9 cellular contexts compared by ENCODE assay signal in the genomic region with DNA sequence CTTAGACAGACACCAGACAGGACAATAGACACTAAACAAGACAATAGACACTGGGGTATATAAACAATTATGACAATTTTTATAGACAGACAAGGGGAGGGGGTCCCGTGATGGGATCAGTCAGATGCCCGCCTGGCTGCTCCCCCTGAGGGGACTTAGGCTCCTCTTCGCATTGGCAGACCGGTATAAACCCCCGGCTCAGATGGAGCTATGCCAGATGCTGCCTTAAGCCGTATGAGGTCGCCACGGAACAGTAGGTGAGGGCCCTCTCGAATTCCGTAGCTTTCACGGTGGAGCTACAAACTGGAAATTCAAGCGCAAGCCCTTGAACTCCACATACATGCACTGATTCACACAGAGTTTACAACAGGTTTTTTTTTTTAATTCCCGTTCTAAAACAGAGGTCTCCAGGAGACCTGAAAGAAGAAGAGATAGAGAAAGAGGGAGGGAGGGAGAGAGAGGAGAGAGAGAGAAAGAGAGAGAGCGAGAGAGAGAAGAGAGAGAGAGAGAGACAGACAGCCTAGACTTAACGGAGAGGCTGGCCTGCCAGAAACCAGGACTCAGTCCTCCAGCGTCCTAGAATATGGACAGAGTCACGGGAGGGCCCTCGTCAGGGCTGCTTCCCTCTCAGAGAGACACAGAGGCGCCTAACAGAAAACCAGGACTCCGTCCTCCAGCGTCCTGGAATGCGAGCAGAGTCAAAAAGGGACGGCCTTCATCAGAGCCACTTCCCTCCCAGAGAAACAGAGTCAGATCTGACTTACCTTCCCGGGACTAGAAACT. TPM values are rescaled to one million over a fixed set of nuclear protein-coding genes. Genes with fewer than 3 reads are reported as not detected.
DNase-seq lines count a peak whose midpoint lies in the region; ATAC-seq and TF ChIP-seq lines count a peak whose summit lies in the region.
"Had no signal": no experiment of that assay in that cellular context is flagged by ENCODE, and none has a peak within 500 bp of the region (broad histone marks: within the 10 kb centered on the region; RNA-seq: fewer than 3 reads in every experiment).

No MANE protein-coding gene starts in this region.

- CTCF ChIA-PET in Panc1 (lab: Charles Lee) = interaction anchor here (0.6 kb wide), 1 partner anchor 81 kb away, joined by 7 read pairs; no protein-coding TSS in a partner anchor

- H3K36me3 ChIP-seq in Panc1 (ENCODE audit: control insufficient read depth, insufficient read depth, low read length) = no peaks in the 10 kb centered on the region
- H3K36me3 ChIP-seq in endodermal cell (ENCODE audit: control insufficient read depth, insufficient read depth, low read length) = no peaks in the 10 kb centered on the region

- H3K4me3 Mint-ChIP-seq in endodermal cell (peak overlapping the region; percentile 64), naive B cell (peak overlapping the region in 6 of 8 donors; percentile 43 to 81 (median 58))

- peaks cover 93% of the 10 kb centered on the region for H3K27me3 Mint-ChIP-seq in endodermal cell (ENCODE audit: insufficient read depth)
- H3K27me3 Mint-ChIP-seq in naive B cell = peaks cover 42 to 69% (median 69%) of the 10 kb centered on the region in 3 donors

- H3K4me3 ChIP-seq in Panc1 (ENCODE audit: low read depth in 2 of 2, low read length in 2 of 2) (peak overlapping the region in 1 of 2 experiments; percentile 19; a peak in 1 of 4 replicates), endodermal cell (ENCODE audit: low read length) (peak overlapping the region; percentile 77)

- H3K27me3 ChIP-seq in Panc1 (ENCODE audit: control insufficient read depth, insufficient read depth, low read length) (no peaks in the 10 kb centered on the region), endodermal cell (ENCODE audit: control insufficient read depth, insufficient read depth, low read length, poor library complexity, severe bottlenecking) (peaks cover 49% of the 10 kb centered on the region)

- H3K4me1 ChIP-seq in Panc1 (ENCODE audit: control insufficient read depth, insufficient read depth, low read length) (peaks cover 3% of the 10 kb centered on the region; the same call in 1 of the 2 replicates), endodermal cell (ENCODE audit: control insufficient read depth, insufficient read depth, low read length) (no peaks in the 10 kb centered on the region)

- no TSS peak for BruUV-seq in Panc1 (replicated peaks; lab: Mats Ljungman, UMichigan)

- POLR2A ChIA-PET in Panc1 (lab: Charles Lee) = interaction anchor here (0.7 kb wide), 1 partner anchor 71 kb away, joined by 3 read pairs; no protein-coding TSS in a partner anchor

- H3K4me1 Mint-ChIP-seq in endodermal cell (peaks cover 14% of the 10 kb centered on the region), naive B cell (peaks cover 16 to 27% (median 20%) of the 10 kb centered on the region in 3 donors)

- DNase-seq in DMS53 treated with DMSO at 0.1 percent for 48 hours (lab: John Stamatoyannopoulos, UW; ENCODE audit: unreplicated experiment) (peak; percentile 32), Panc1 (ENCODE audit: low read depth, low spot score) (no peak), endodermal cell (peak; percentile 82), naive B cell (no peak), amniotic stem cell (lab: John Stamatoyannopoulos, UW) (no peak), nucleus accumbens (lab: John Stamatoyannopoulos, UW) (no peak)

- H3K36me3 Mint-ChIP-seq in endodermal cell (ENCODE audit: low read depth) = no peaks in the 10 kb centered on the region
- H3K36me3 Mint-ChIP-seq in naive B cell = peaks cover 0 to 15% of the 10 kb centered on the region in 2 donors

- in situ Hi-C loops in Panc1 (cut with HindIII; ENCODE audit: low pct_unique_long_range_greater_than_20kb, low sequenced_read_pairs) = no loop called here

- no peak overlapping the region for H3K9ac ChIP-seq in endodermal cell (ENCODE audit: extremely low read depth, low read length, poor library complexity, severe bottlenecking)

- H3K9me3 ChIP-seq in Panc1 (ENCODE audit: control insufficient read depth, insufficient read depth, low read depth, low read length) (no peaks in the 10 kb centered on the region), endodermal cell (ENCODE audit: control insufficient read depth, low read length) (peaks cover 6% of the 10 kb centered on the region)

- intact Hi-C loops in Panc1 (cut with micrococcal nuclease; ENCODE audit: unreplicated experiment) = no loop called here

- no peaks in the 10 kb centered on the region for H3K9me3 Mint-ChIP-seq in endodermal cell
- peaks cover 0 to 10% (median 6%) of the 10 kb centered on the region in 7 donors for H3K9me3 Mint-ChIP-seq in naive B cell

- 9 to 12% methylated on average over 14 to 24 of the region's 24 CpGs for WGBS in endodermal cell (ENCODE audit: insufficient coverage in 1 of 2, insufficient read length in 1 of 2), 2 experiments

- H3K27ac Mint-ChIP-seq in endodermal cell (peak overlapping the region; percentile 85), naive B cell (peak overlapping the region in 2 of 6 donors; percentile 8 to 15)

- TF ChIP-seq CTCF in Panc1 (IDR thresholded peaks at IDR 0.05) = no peak
- TF ChIP-seq CTCF in endodermal cell (conservative IDR thresholded peaks at IDR 0.05) = peak; percentile 30

- ATAC-seq in Panc1 = peak; percentile 67
- peak; percentile 61 to 73 for ATAC-seq in naive B cell (ENCODE audit: low read depth in 2 of 2)
- ATAC-seq in GM18498 (IDR thresholded peaks at IDR 0.05; ENCODE audit: unreplicated experiment) = no peak
- no peak for ATAC-seq in HG02759 (IDR thresholded peaks at IDR 0.05; ENCODE audit: unreplicated experiment)

- no peak overlapping the region for H3K27ac ChIP-seq in Panc1 (ENCODE audit: low read length)
- H3K27ac ChIP-seq in endodermal cell (ENCODE audit: low read depth, low read length) = no peak overlapping the region

RNA-seq across cellular contexts. Expression of a gene that starts 24.4 kb away (rescaled TPM):
- 61.5 TPM for total RNA-seq in Panc1 (2021; ENCODE audit: unreplicated experiment)
- polyA plus RNA-seq in Panc1 (2012; ENCODE audit: insufficient read length) = 133 TPM
- 10 to 100 TPM in 1 of 2 donors, 1 to 10 TPM in 1; 8.6 to 12.3 TPM for total RNA-seq in endodermal cell
- polyA plus RNA-seq in endodermal cell (2013, experiment 1 of 2) = 5.8 TPM
- 5.7 TPM for polyA plus RNA-seq in endodermal cell (2013, experiment 2 of 2)
- not detected for polyA plus RNA-seq in naive B cell (ENCODE audit: low read depth in 6 of 6)

RNA-seq across cellular contexts. Expression of a gene that starts 39.1 kb away (rescaled TPM):
- 29.1 TPM for total RNA-seq in Panc1 (2021; ENCODE audit: unreplicated experiment)
- 20.4 TPM for polyA plus RNA-seq in Panc1 (2012; ENCODE audit: insufficient read length)
- total RNA-seq in endodermal cell = 10 to 100 TPM; 17.8 TPM
- polyA plus RNA-seq in endodermal cell (2013, experiment 1 of 2) = 13.1 TPM
- polyA plus RNA-seq in endodermal cell (2013, experiment 2 of 2) = 12.7 TPM
- polyA plus RNA-seq in naive B cell (ENCODE audit: low read depth in 6 of 6) = 1 to 10 TPM; 1.0 to 2.8 (median 1.9) TPM

RNA-seq across cellular contexts. Expression of a gene that starts 39.3 kb away (rescaled TPM):
- total RNA-seq in Panc1 (2021; ENCODE audit: unreplicated experiment) = 1.2 TPM
- polyA plus RNA-seq in Panc1 (2012; ENCODE audit: insufficient read length) = 1.7 TPM
- total RNA-seq in endodermal cell = 1 to 10 TPM in 1 of 2 donors, not detected in 1; 1.2 TPM
- polyA plus RNA-seq in endodermal cell (2013, experiment 1 of 2) = 2.5 TPM
- polyA plus RNA-seq in endodermal cell (2013, experiment 2 of 2) = 1.2 TPM
- not detected for polyA plus RNA-seq in naive B cell (ENCODE audit: low read depth in 6 of 6)
- total RNA-seq: liver had no signal
- polyA plus RNA-seq: liver had no signal

RNA-seq across cellular contexts. Expression of a gene that starts 54.8 kb away (rescaled TPM):
- 2.6 TPM for total RNA-seq in Panc1 (2021; ENCODE audit: unreplicated experiment)
- polyA plus RNA-seq in Panc1 (2012; ENCODE audit: insufficient read length) = 3.5 TPM
- 1 to 10 TPM; 6.0 to 7.2 TPM for total RNA-seq in endodermal cell
- 32.9 TPM for polyA plus RNA-seq in endodermal cell (2013, experiment 1 of 2)
- 26.5 TPM for polyA plus RNA-seq in endodermal cell (2013, experiment 2 of 2)
- under 1 TPM in 1 of 6 donors, not detected in 5; 0.20 TPM for polyA plus RNA-seq in naive B cell (ENCODE audit: low read depth in 6 of 6)

Comparison
In these comparisons a context has a peak if more than half of its experiments do, and no peak if none do; other contexts are left out.
1. DNase-seq: peak in DMS53 treated with DMSO at 0.1 percent for 48 hours (single experiment) and endodermal cell (single experiment); none in Panc1 (single experiment), naive B cell (single experiment), amniotic stem cell (single experiment) and nucleus accumbens (0 of 56).
2. ATAC-seq: peak in Panc1 (single experiment) and naive B cell (2 of 2); none in GM18498 (single experiment) and HG02759 (single experiment).